22 cellular contexts compared by ENCODE assay signal in the genomic region with DNA sequence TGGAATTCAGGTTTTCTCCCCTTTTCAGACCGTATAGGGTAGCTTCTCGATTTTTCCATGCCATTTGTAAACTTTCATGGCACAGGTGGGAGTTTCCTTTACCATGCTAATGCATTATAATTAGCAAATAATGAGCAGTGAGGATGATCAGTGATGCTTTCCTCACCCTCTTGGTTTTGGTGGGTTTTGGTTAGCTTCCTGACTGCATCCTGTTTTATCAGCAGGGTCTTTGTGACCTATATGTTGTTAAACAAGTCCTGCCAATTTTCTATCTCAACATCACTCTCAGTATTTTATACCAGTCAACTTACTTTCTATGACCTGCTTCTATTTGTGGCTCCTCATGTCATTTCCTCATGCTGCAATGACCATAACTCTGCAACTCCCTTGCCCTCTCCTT.
"Had no signal": no experiment of that assay in that cellular context is flagged by ENCODE, and none has a peak within 500 bp of the region (broad histone marks: within the 10 kb centered on the region; RNA-seq: fewer than 3 reads in every experiment).

No MANE protein-coding gene starts in this region.

- H2AFZ ChIP-seq: PC-9 had no signal

- H3K27me3 Mint-ChIP-seq: T-cell, T-helper 17 cell had no signal

- H3K27me3 ChIP-seq: SJCRH30 had no signal

- ATAC-seq: Panc1, Right ventricle myocardium inferior, T-cell, T-helper 17 cell had no signal

- H3K27ac Mint-ChIP-seq: T-cell, T-helper 17 cell had no signal

- H3K4me2 ChIP-seq: PC-9 had no signal

- DNase-seq: MV-4-11; NCI-H1092; NCI-H1417 treated with DMSO at 0.1 percent for 48 hours; NCI-H1436 treated with DMSO at 0.1 percent for 48 hours; NCI-H1694 treated with DMSO at 0.1 percent for 48 hours; NCI-H187 treated with DMSO at 0.1 percent for 48 hours; NCI-H2029; NCI-H2227 treated with DMSO at 0.1 percent for 48 hours; NCI-H510A treated with DMSO at 0.1 percent for 48 hours; NCI-H524 treated with DMSO at 0.1 percent for 48 hours; NCI-H526 treated with DMSO at 0.1 percent for 48 hours; NK-92 treated with Interleukin-12 subunit alpha and Interleukin-12 subunit beta, amount 100 ng/mL, for 24 hours; PC-9; SHP77; SIG-M5; SJCRH30; T-cell; T-helper 17 cell had no signal

- H3K4me1 ChIP-seq: SJCRH30 had no signal

- H3K4me1 Mint-ChIP-seq: T-helper 17 cell had no signal

- H3K27ac ChIP-seq: PC-9, RWPE1, SJCRH30, SK-N-MC had no signal

- H3K36me3 ChIP-seq: SJCRH30 had no signal

- H3K4me3 Mint-ChIP-seq: T-cell, T-helper 17 cell had no signal

- H3K36me3 Mint-ChIP-seq: T-cell had no signal

- H3K4me3 ChIP-seq: PC-9, SJCRH30, SK-N-MC had no signal

- H3K9me3 ChIP-seq: SJCRH30 had no signal
